8 cellular contexts compared by ENCODE assay signal in the genomic region with DNA sequence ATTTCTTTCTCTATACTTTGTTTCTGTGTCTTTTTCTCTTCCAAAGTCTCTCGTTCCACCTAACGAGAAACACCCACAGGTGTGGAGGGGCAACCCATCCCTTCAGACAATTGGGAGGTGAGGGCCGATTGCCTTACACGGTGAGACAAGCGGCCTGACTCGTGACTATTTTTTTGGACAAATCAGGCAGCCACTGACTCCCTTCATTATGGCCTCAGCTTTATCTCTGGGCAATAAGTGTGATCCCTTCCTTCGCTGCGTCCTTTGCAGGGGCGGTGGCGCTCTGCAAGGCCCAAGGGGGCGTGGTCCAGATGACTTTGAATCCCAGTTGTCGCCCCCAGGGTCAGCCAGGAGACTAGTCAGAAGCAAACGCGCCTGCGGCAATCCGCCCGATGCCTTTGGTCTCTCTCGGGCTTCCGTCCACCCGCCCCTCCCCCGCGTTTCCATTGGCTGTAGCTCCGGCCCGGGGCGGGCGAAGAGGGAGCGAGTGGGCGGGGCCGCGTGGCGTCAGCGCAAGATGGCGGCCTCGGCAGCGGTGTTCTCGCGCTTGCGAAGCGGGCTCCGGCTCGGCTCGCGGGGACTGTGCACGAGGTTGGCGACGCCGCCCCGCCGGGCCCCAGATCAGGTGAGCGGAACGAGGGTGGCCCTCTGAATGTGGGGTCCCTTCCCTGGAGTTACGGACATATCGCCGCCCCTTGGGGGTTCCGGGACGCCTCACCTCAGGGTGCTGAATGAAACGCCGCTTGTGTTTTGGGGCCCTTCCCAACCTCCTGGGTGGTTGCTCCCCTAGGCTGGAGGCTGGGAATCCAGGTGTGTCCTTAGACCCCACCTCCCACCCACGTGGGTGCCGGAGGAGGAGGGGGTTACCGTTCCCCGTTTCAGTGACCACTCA. TPM values are rescaled to one million over a fixed set of nuclear protein-coding genes. Genes with fewer than 3 reads are reported as not detected.
DNase-seq lines count a peak whose midpoint lies in the region; ATAC-seq and TF ChIP-seq lines count a peak whose summit lies in the region.

Gene TIMM50 (plus strand): TSS at position 502 of the 892 bp plus-strand sequence. CDS start 16 bp downstream, at position 518.

- peaks cover 4% of the 10 kb centered on the region; the same call in 1 of the 2 replicates for H3F3A ChIP-seq in OCI-LY1 (ENCODE audit: insufficient read depth, low read length)

- no peaks in the 10 kb centered on the region for H3K9me2 ChIP-seq in OCI-LY1 (ENCODE audit: low read depth, low read length)

- peaks cover 11% of the 10 kb centered on the region for H3K79me2 ChIP-seq in OCI-LY1 (ENCODE audit: insufficient read depth, low read length)

- H3K4me3 ChIP-seq in OCI-LY1 (ENCODE audit: low read depth, low read length, poor library complexity, severe bottlenecking), result peak within 1 kb of the TSS; percentile 98
- peak within 1 kb of the TSS; percentile 74 for H3K4me3 ChIP-seq in mesodermal cell (ENCODE audit: extremely low read depth, insufficient read depth, low read length, poor library complexity, severe bottlenecking)

- in situ Hi-C loops in Caki2 (cut with HindIII; ENCODE audit: low pct_unique_long_range_greater_than_20kb, low sequenced_read_pairs), result no loop called here
- in situ Hi-C loops in endometrial microvascular endothelial cells (cut with HindIII; ENCODE audit: inconsistent ontology term, low pct_unique_long_range_greater_than_20kb, low sequenced_read_pairs), result no loop called here

- WGBS in mesodermal cell (ENCODE audit: insufficient coverage in 2 of 2), 2 experiments, result 5 to 6% methylated on average over 54 to 58 of the region's 62 CpGs

- ATAC-seq in GM21447 (IDR thresholded peaks at IDR 0.05; ENCODE audit: unreplicated experiment), result peak; percentile 82

- H3K9me3 ChIP-seq in OCI-LY1 (ENCODE audit: low read length) (no peaks in the 10 kb centered on the region), mesodermal cell (ENCODE audit: control insufficient read depth, low read length) (no peaks in the 10 kb centered on the region)

- H3K27ac ChIP-seq in OCI-LY1 (ENCODE audit: low read depth, low read length, poor library complexity, severe bottlenecking) (peak within 1 kb of the TSS; percentile 78), mesodermal cell (ENCODE audit: low read depth, low read length, severe bottlenecking) (peak within 1 kb of the TSS; percentile 51)

- H3K4me2 ChIP-seq in OCI-LY1 (ENCODE audit: low read length), result peak within 1 kb of the TSS; percentile 100

- no peaks in the 10 kb centered on the region for H3K27me3 ChIP-seq in OCI-LY1 (ENCODE audit: insufficient read depth, low read length)

- no peak for TF ChIP-seq CTCF in OCI-LY1 (IDR thresholded peaks at IDR 0.05; ENCODE audit: low read length)

- H3K4me1 ChIP-seq in OCI-LY1 (ENCODE audit: insufficient read depth, low read length, severe bottlenecking) (peaks cover 24% of the 10 kb centered on the region), mesodermal cell (ENCODE audit: control insufficient read depth, insufficient read depth, low read length, poor library complexity, severe bottlenecking) (peaks cover 8% of the 10 kb centered on the region)

- H3K36me3 ChIP-seq in OCI-LY1 (ENCODE audit: insufficient read depth, low read length) (peaks cover 48% of the 10 kb centered on the region), mesodermal cell (ENCODE audit: control insufficient read depth, insufficient read depth, low read length) (peaks cover 45% of the 10 kb centered on the region)

- H4K20me1 ChIP-seq in OCI-LY1 (ENCODE audit: insufficient read depth, low read length), result no peaks in the 10 kb centered on the region

- peak within 1 kb of the TSS; percentile 98 for H3K9ac ChIP-seq in OCI-LY1 (ENCODE audit: low read length)

- H2AFZ ChIP-seq in OCI-LY1 (ENCODE audit: low read length), result no peak within 1 kb of the TSS

- peak; percentile 98 for DNase-seq in Caki2 (ENCODE audit: low read depth)
- peak; percentile 98 for DNase-seq in HuH-7 (ENCODE audit: low spot score)
- DNase-seq in activated CD8-positive, alpha-beta memory T cell treated with anti-CD3 and anti-CD28 coated beads, Interleukin-2, amount 50 U/mL, for 24 hours (ENCODE audit: extremely low read depth), result peak; percentile 94
- peak; percentile 98 for DNase-seq in stimulated activated CD8-positive, alpha-beta memory T cell treated with anti-CD3 and anti-CD28 coated beads, Interleukin-15, amount 100 ng/mL, for 24 hours (ENCODE audit: low read depth)

RNA-seq across cellular contexts. Expression of gene TIMM50, which starts in this region (rescaled TPM):
- 243 and 282 TPM in 2 replicates for total RNA-seq in Caki2 (2014; rRNA removed; shearing (Covaris generic); ENCODE audit: low replicate concordance)
- 102 TPM for total RNA-seq in endometrial microvascular endothelial cells (ENCODE audit: inconsistent ontology term)
- polyA plus RNA-seq in mesodermal cell (2013, experiment 1 of 2), result 72.9 TPM
- 65.8 TPM for polyA plus RNA-seq in mesodermal cell (2013, experiment 2 of 2)

Comparison
In these comparisons a context has a peak if more than half of its experiments do, and no peak if none do; other contexts are left out.
1. Peak in every context shown above with its lines: DNase-seq, ATAC-seq, H3K4me3 ChIP-seq and H3K27ac ChIP-seq.